27 cellular contexts compared by ENCODE assay signal in the genomic region with DNA sequence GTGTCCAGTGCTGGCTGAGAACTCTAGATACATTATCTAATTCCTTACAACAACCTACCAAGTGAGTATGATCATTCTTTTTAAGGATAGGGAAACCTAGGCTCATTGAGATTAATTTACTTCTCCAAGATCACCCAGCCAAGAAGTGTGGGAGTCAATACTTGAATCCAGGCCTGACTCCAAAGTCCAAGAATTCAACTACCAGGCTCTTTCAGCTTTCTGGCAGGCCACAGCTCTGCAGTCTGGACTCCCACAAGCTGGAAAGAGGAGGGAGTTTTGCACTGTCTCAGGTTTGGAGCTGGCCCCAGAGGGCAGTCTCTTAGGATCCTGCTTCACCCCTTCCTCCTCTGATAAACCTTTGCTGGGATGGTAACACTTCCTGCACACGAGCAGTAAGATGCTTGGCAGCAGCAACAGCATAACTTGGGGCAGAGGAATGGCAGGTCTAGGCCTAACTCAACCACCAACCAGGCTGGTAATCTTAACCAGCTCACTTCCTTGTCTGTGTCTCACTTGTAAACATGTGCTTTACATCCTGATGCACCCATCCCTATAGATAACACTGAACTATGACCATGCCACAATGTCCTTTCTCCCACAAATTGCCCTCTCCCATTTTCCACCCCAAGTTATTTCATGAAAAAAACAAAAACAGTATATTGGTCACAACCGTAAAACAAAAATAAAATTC.
"Had no signal": no experiment of that assay in that cellular context is flagged by ENCODE, and none has a peak within 500 bp of the region (broad histone marks: within the 10 kb centered on the region; RNA-seq: fewer than 3 reads in every experiment).

No MANE protein-coding gene starts in this region.

- DNase-seq: activated CD4-positive, alpha-beta T cell treated with anti-CD3 and anti-CD28 coated beads for 48 hours; activated CD4-positive, alpha-beta T cell treated with anti-CD3 and anti-CD28 coated beads, Interleukin-2, amount 50 U/mL, for 48 hours; activated CD4-positive, CD25-positive, alpha-beta regulatory T cell treated with anti-CD3 and anti-CD28 coated beads, Interleukin-2, amount 50 U/mL, for 72 hours; activated CD8-positive, alpha-beta memory T cell treated with anti-CD3 and anti-CD28 coated beads, Interleukin-2, amount 10 ng/mL, durations not matched to agents 7 days and 5 days; activated effector memory CD4-positive, alpha-beta T cell treated with Interleukin-2 at 50 U/mL for 16 hours; activated naive CD4-positive, alpha-beta T cell; activated T-cell treated with anti-CD3 and anti-CD28 coated beads, Interleukin-2, amount 50 U/mL, for 24 hours; amniotic stem cell; brain microvascular endothelial cell; KG1; NCI-H1048; NCI-H1930; NCI-H2171; NCI-H2227 treated with DMSO at 0.1 percent for 48 hours; NCI-H526; NCI-H82; Peyer's patch; SHP77 had no signal

- H3K4me3 Mint-ChIP-seq: activated CD8-positive, alpha-beta memory T cell treated with anti-CD3 and anti-CD28 coated beads, Interleukin-2, amount 10 ng/mL, durations not matched to agents 7 days and 5 days; activated naive CD4-positive, alpha-beta T cell treated with anti-CD3 and anti-CD28 coated beads, Interleukin-2, amount 50 U/mL, for 24 hours; activated T-cell treated with anti-CD3 and anti-CD28 coated beads, Interleukin-2, amount 50 U/mL, for 24 hours; activated T-helper 1 cell treated with anti-CD3 and anti-CD28 coated beads, Interleukin-12 subunit alpha, Interleukin-12 subunit beta, Interleukin-2, Interleukin-4 antibody, amounts not matched to agents 30 ng/mL and 10 ng/mL and 1 ng/mL, durations not matched to agents 14 hours and 24 hours and 36 hours; IgD-negative memory B cell; T-helper 1 cell treated with Interleukin-12 subunit alpha and Interleukin-12 subunit beta and Interleukin-4 antibody, amounts not matched to agents 30 μg/mL and 1 μg/mL, for 36 hours; WTC11 had no signal

- H3K9me3 ChIP-seq: ascending aorta, Peyer's patch, SJSA1 had no signal

- H3K27ac ChIP-seq: ascending aorta, brain microvascular endothelial cell, cardiac muscle cell, Peyer's patch, RWPE1, SJSA1 had no signal

- H3K9me3 Mint-ChIP-seq: activated naive CD4-positive, alpha-beta T cell treated with anti-CD3 and anti-CD28 coated beads, Interleukin-2, amount 50 U/mL, for 24 hours; activated T-cell treated with anti-CD3 and anti-CD28 coated beads, Interleukin-2, amount 50 U/mL, for 24 hours; activated T-helper 1 cell treated with anti-CD3 and anti-CD28 coated beads, Interleukin-12 subunit alpha, Interleukin-12 subunit beta, Interleukin-2, Interleukin-4 antibody, amounts not matched to agents 30 ng/mL and 10 ng/mL and 1 ng/mL, durations not matched to agents 14 hours and 24 hours and 36 hours; T-helper 1 cell treated with Interleukin-12 subunit alpha and Interleukin-12 subunit beta and Interleukin-4 antibody, amounts not matched to agents 30 μg/mL and 1 μg/mL, for 36 hours had no signal

- H3K4me1 Mint-ChIP-seq: activated CD8-positive, alpha-beta memory T cell treated with anti-CD3 and anti-CD28 coated beads, Interleukin-2, amount 10 ng/mL, durations not matched to agents 7 days and 5 days; activated naive CD4-positive, alpha-beta T cell treated with anti-CD3 and anti-CD28 coated beads, Interleukin-2, amount 50 U/mL, for 24 hours; IgD-negative memory B cell had no signal

- ATAC-seq: activated CD8-positive, alpha-beta memory T cell treated with anti-CD3 and anti-CD28 coated beads, Interleukin-2, amount 10 ng/mL, durations not matched to agents 7 days and 5 days; WTC11 had no signal

- H3K4me3 ChIP-seq: ascending aorta, cardiac muscle cell, Peyer's patch, SJSA1 had no signal

- H3K27ac Mint-ChIP-seq: activated CD8-positive, alpha-beta memory T cell treated with anti-CD3 and anti-CD28 coated beads, Interleukin-2, amount 10 ng/mL, durations not matched to agents 7 days and 5 days; activated naive CD4-positive, alpha-beta T cell treated with anti-CD3 and anti-CD28 coated beads, Interleukin-2, amount 50 U/mL, for 24 hours; activated T-cell treated with anti-CD3 and anti-CD28 coated beads, Interleukin-2, amount 50 U/mL, for 24 hours; activated T-helper 1 cell treated with anti-CD3 and anti-CD28 coated beads, Interleukin-12 subunit alpha, Interleukin-12 subunit beta, Interleukin-2, Interleukin-4 antibody, amounts not matched to agents 30 ng/mL and 10 ng/mL and 1 ng/mL, durations not matched to agents 14 hours and 24 hours and 36 hours; IgD-negative memory B cell; T-helper 1 cell treated with Interleukin-12 subunit alpha and Interleukin-12 subunit beta and Interleukin-4 antibody, amounts not matched to agents 30 μg/mL and 1 μg/mL, for 36 hours; WTC11 had no signal

- H3K36me3 ChIP-seq: ascending aorta, brain microvascular endothelial cell, cardiac muscle cell, SJSA1 had no signal

- H3K4me1 ChIP-seq: ascending aorta, Peyer's patch had no signal

- H3K27me3 ChIP-seq: ascending aorta, cardiac muscle cell, Peyer's patch had no signal

- H3K36me3 Mint-ChIP-seq: activated CD8-positive, alpha-beta memory T cell treated with anti-CD3 and anti-CD28 coated beads, Interleukin-2, amount 10 ng/mL, durations not matched to agents 7 days and 5 days; activated naive CD4-positive, alpha-beta T cell treated with anti-CD3 and anti-CD28 coated beads, Interleukin-2, amount 50 U/mL, for 24 hours had no signal
